In the genomic region with DNA sequence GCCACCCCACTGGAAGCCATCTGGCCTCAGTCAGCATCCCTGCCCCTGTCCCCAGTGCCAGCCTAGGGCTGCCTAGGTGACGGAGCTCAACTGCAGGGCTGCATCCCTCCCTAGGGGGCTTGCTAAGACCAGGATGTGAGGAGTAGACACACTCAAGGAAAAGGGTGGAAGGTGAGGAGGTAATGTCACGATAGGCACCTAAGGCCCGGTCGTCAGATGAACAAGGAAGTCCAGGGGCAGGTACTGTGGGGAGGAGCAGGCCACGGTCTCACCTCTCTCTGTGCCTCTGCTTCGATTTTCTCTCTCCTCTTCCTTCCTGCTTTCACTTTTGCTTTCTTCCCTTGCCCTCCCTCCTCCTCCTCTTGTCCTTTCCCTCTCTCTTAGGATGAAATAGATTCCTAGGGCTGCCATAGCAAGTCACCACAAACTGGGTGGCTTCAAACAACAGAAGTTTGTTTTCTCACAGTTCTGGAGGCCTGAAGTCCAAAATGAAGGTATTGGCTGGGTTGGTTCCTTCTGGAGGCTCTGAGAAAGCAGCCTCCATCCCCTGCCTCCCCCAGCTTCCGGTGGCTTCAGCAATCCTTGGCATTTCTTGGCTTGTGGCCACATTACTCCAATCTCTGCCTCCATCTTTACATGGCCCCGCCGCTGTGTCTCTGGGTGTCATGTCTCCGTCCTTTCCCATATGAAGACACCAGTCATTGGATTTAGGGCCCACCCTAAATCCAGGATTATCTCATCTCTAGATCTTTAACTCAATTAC, we compare ENCODE assay signal across 13 cellular contexts.
DNase-seq lines count a peak whose midpoint lies in the region; ATAC-seq and TF ChIP-seq lines count a peak whose summit lies in the region.
"Had no signal": no experiment of that assay in that cellular context is flagged by ENCODE, and none has a peak within 500 bp of the region (broad histone marks: within the 10 kb centered on the region; RNA-seq: fewer than 3 reads in every experiment).

No MANE protein-coding gene starts in this region.

- ATAC-seq in left colon = peak; percentile 95
- ATAC-seq in GM19324 (IDR thresholded peaks at IDR 0.05; ENCODE audit: low FRiP score, unreplicated experiment) = no peak
- no peak for ATAC-seq in HG02981 (IDR thresholded peaks at IDR 0.05; ENCODE audit: unreplicated experiment)

- no peaks in the 10 kb centered on the region for H3K9me3 ChIP-seq in tibial artery
- H3K9me3 ChIP-seq: sigmoid colon, stomach had no signal

- H3K4me3 ChIP-seq in AG10803 (ENCODE audit: low read length) (peak overlapping the region; percentile 22), WI38 (ENCODE audit: low read depth, low read length) (peak overlapping the region; percentile 43), tibial artery (no peak overlapping the region)
- H3K4me3 ChIP-seq: sigmoid colon, stomach had no signal

- H3K27me3 ChIP-seq in tibial artery = no peaks in the 10 kb centered on the region
- H3K27me3 ChIP-seq: sigmoid colon, stomach had no signal

- no peaks in the 10 kb centered on the region for H3K36me3 ChIP-seq in tibial artery
- H3K36me3 ChIP-seq: sigmoid colon, stomach had no signal

- H3K4me1 ChIP-seq in tibial artery = no peaks in the 10 kb centered on the region
- H3K4me1 ChIP-seq: sigmoid colon had no signal

- TF ChIP-seq CTCF in AG10803 (conservative IDR thresholded peaks at IDR 0.05; ENCODE audit: low read length) = no peak
- no peak for TF ChIP-seq CTCF in GM20000 (IDR thresholded peaks at IDR 0.05; ENCODE audit: extremely low read depth, missing control alignments)
- TF ChIP-seq CTCF in WI38 (IDR thresholded peaks at IDR 0.05; ENCODE audit: low read depth, low read length) = no peak
- no peak for TF ChIP-seq CTCF in tibial artery (IDR thresholded peaks at IDR 0.05)

- intact Hi-C loops in left colon (cut with DNase I, micrococcal nuclease) = no loop called here
- intact Hi-C loops in tibial artery (cut with DNase I; ENCODE audit: low total_unique reads) = no loop called here

- no peak for DNase-seq in AG10803 (ENCODE audit: low read depth)
- peak; percentile 33 for DNase-seq in GM20000 (ENCODE audit: low spot score)
- peak; percentile 22 to 32 for DNase-seq in left colon
- DNase-seq in NCI-H2196 treated with DMSO at 0.1 percent for 48 hours (lab: John Stamatoyannopoulos, UW; ENCODE audit: unreplicated experiment) = no peak
- DNase-seq in tibial artery = no peak
- DNase-seq: cerebellar nuclear complex, DMS153, sigmoid colon, stomach had no signal

- H3K27ac ChIP-seq in tibial artery = no peak overlapping the region
- H3K27ac ChIP-seq: sigmoid colon, stomach, VCaP had no signal

Comparison
In these comparisons a context has a peak if more than half of its experiments do, and no peak if none do; other contexts are left out.
1. DNase-seq: peak in GM20000 (single experiment) and left colon (2 of 2); none in AG10803 (single experiment), NCI-H2196 treated with DMSO at 0.1 percent for 48 hours (single experiment) and tibial artery (0 of 2).
2. H3K4me3 ChIP-seq: peak in AG10803 (single experiment) and WI38 (single experiment); none in tibial artery (0 of 2).